Comparison of ENCODE assay signal across 35 cellular contexts in the genomic region with DNA sequence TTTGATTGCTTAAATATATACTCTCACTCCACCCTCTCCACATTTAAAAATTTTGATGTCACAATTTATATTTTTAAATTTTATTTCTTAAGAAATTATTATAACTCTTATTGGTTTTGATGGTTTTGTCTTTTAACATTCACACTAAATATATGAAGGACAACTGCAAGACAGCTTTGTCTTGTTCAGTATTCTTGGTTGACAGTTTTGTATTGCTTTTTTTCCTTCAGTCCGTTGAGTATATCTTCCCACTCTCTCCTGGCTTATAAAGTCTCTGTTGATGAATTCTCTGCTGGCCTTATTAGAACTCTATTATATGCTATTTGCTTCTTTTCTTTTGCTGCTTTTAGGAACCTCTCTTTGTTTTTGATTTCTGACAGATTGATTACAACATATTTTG.
"Had no signal": no experiment of that assay in that cellular context is flagged by ENCODE, and none has a peak within 500 bp of the region (broad histone marks: within the 10 kb centered on the region; RNA-seq: fewer than 3 reads in every experiment).

No MANE protein-coding gene starts in this region.

- H3K36me3 ChIP-seq: MG63 had no signal

- DNase-seq: Karpas-422, Kasumi-1, MG63, MM.1S, MV-4-11, NCI-H1048, NCI-H1092, NCI-H1092 treated with DMSO at 0.1 percent for 48 hours, NCI-H1105, NCI-H1105 treated with DMSO at 0.1 percent for 48 hours, NCI-H1417, NCI-H1417 treated with DMSO at 0.1 percent for 48 hours, NCI-H1436, NCI-H1436 treated with DMSO at 0.1 percent for 48 hours, NCI-H146, NCI-H1694, NCI-H1694 treated with DMSO at 0.1 percent for 48 hours, NCI-H187, NCI-H187 treated with DMSO at 0.1 percent for 48 hours, NCI-H1930, NCI-H2029, NCI-H2029 treated with DMSO at 0.1 percent for 48 hours, NCI-H2081, NCI-H2081 treated with DMSO at 0.1 percent for 48 hours, NCI-H2107, NCI-H2171, NCI-H2171 treated with DMSO at 0.1 percent for 48 hours, NCI-H2227 treated with DMSO at 0.1 percent for 48 hours, NCI-H226, NCI-H345, NCI-H446, NCI-H446 treated with DMSO at 0.1 percent for 48 hours, NCI-H510A, NCI-H510A treated with DMSO at 0.1 percent for 48 hours, NCI-H524 had no signal

- H3K9me3 ChIP-seq: MG63 had no signal

- H3K4me3 ChIP-seq: MG63 had no signal
